Comparison of ENCODE assay signal across 4 cellular contexts in the genomic region with DNA sequence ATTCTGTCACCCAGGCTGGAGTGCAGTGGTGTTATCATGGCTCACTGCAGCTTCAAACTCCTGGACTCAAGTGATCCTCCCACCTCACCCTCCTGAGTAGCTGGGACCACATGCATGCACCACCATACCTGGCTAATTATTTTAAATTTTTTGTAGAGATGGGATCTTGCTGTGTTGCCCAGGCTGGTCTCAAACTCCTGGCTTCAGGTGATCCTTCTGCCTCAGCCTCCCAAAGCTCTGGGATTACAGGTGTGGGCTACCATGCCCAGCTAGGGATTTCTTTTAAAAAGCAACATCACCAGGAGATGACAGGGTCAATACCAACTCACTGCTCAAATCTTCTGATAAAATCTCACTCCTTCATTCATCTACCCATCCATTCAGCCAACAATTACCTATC.
TF ChIP-seq lines count a peak whose summit lies in the region.

No MANE protein-coding gene starts in this region.

TF ChIP-seq in HEK293, 187 proteins besides CTCF, POLR2A, EP300 and RAD21:
- peak; percentile 75 for TF ChIP-seq ZNF121 (tag by site-specific recombination; IDR thresholded peaks at IDR 0.05)

TF ChIP-seq in WTC11, 78 proteins besides CTCF, POLR2A, EP300 and RAD21:
- peak; percentile 42; the same call in 1 of the 2 replicates for TF ChIP-seq ZNF121 (CRISPR knock-in tag; IDR thresholded peaks at IDR 0.05)

TF ChIP-seq in K562, 482 proteins besides CTCF, POLR2A, EP300 and RAD21:
- TF ChIP-seq ZNF121 (CRISPR knock-in tag; conservative IDR thresholded peaks at IDR 0.05) (peak; percentile 30; the same call in 1 of the 2 replicates), RBM25 (IDR thresholded peaks at IDR 0.05; ENCODE audit: low read depth, low read length, severe bottlenecking) (peak; percentile 15)

TF ChIP-seq in HepG2, 621 proteins besides CTCF, POLR2A, EP300 and RAD21:
- TF ChIP-seq ZNF121 (CRISPR knock-in tag; IDR thresholded peaks at IDR 0.05): peak; percentile 72
